Comparison of ENCODE assay signal across 19 cellular contexts in genomic region chr3:157111578-157111977, GRCh38.
"Had no signal": no experiment of that assay in that cellular context is flagged by ENCODE, and none has a peak within 500 bp of the region (broad histone marks: within the 10 kb centered on the region; RNA-seq: fewer than 3 reads in every experiment).

No MANE protein-coding gene starts in this region.

- H3K27me3 Mint-ChIP-seq: activated B cell treated with CpG ODN at 0.5 μM for 24 hours; activated naive CD8-positive, alpha-beta T cell; stimulated activated naive CD8-positive, alpha-beta T cell treated with anti-CD3 and anti-CD28 coated beads, Interleukin-15, amount 100 ng/mL, for 72 hours had no signal

- H3K27ac Mint-ChIP-seq: activated B cell treated with CpG ODN at 0.5 μM for 24 hours; activated CD4-positive, alpha-beta T cell treated with anti-CD3 and anti-CD28 coated beads, Interleukin-2, amount 10 ng/mL, durations not matched to agents 7 days and 5 days; activated naive CD8-positive, alpha-beta T cell; natural killer cell treated with Interleukin-12 subunit alpha and Interleukin-12 subunit beta and Interleukin-15 and Interleukin-18, amount 100 ng/mL, for 72 hours; T-helper 1 cell treated with Interleukin-12 subunit alpha and Interleukin-12 subunit beta and Interleukin-4 antibody, amounts not matched to agents 30 μg/mL and 1 μg/mL, for 36 hours had no signal

- H3K9me3 ChIP-seq: body of pancreas, mucosa of descending colon, testis, upper lobe of right lung had no signal

- DNase-seq: activated B cell treated with CpG ODN at 0.5 μM for 24 hours; activated CD4-positive, alpha-beta T cell treated with anti-CD3 and anti-CD28 coated beads, Interleukin-2, amount 10 ng/mL, durations not matched to agents 7 days and 5 days; activated gamma-delta T cell treated with Interleukin-2 at 50 U/mL for 16 hours; body of pancreas; cerebellar nuclear complex; dermis blood vessel endothelial cell; hippocampal formation; mucosa of descending colon; nucleus accumbens; posterior cingulate gyrus; stimulated activated naive CD8-positive, alpha-beta T cell treated with anti-CD3 and anti-CD28 coated beads, Interleukin-15, amount 100 ng/mL, for 72 hours; testis; upper lobe of right lung had no signal

- H3K36me3 ChIP-seq: upper lobe of right lung had no signal

- H3K27me3 ChIP-seq: body of pancreas, testis, upper lobe of right lung had no signal

- ATAC-seq: body of pancreas; left lobe of liver; mucosa of descending colon; natural killer cell treated with Interleukin-12 subunit alpha and Interleukin-12 subunit beta and Interleukin-15 and Interleukin-18, amount 100 ng/mL, for 72 hours; stimulated activated naive CD8-positive, alpha-beta T cell treated with anti-CD3 and anti-CD28 coated beads, Interleukin-15, amount 100 ng/mL, for 72 hours; upper lobe of right lung had no signal

- H3K27ac ChIP-seq: body of pancreas, testis, upper lobe of right lung had no signal

- H3K4me3 Mint-ChIP-seq: activated B cell treated with CpG ODN at 0.5 μM for 24 hours; activated CD4-positive, alpha-beta T cell treated with anti-CD3 and anti-CD28 coated beads, Interleukin-2, amount 10 ng/mL, durations not matched to agents 7 days and 5 days; activated naive CD8-positive, alpha-beta T cell; natural killer cell treated with Interleukin-12 subunit alpha and Interleukin-12 subunit beta and Interleukin-15 and Interleukin-18, amount 100 ng/mL, for 72 hours; stimulated activated naive CD8-positive, alpha-beta T cell treated with anti-CD3 and anti-CD28 coated beads, Interleukin-15, amount 100 ng/mL, for 72 hours; T-helper 1 cell treated with Interleukin-12 subunit alpha and Interleukin-12 subunit beta and Interleukin-4 antibody, amounts not matched to agents 30 μg/mL and 1 μg/mL, for 36 hours had no signal

- H3K4me3 ChIP-seq: body of pancreas, mucosa of descending colon, testis, upper lobe of right lung had no signal

- H3K36me3 Mint-ChIP-seq: activated naive CD8-positive, alpha-beta T cell; natural killer cell treated with Interleukin-12 subunit alpha and Interleukin-12 subunit beta and Interleukin-15 and Interleukin-18, amount 100 ng/mL, for 72 hours had no signal

- H3K9me3 Mint-ChIP-seq: activated B cell treated with CpG ODN at 0.5 μM for 24 hours; activated CD4-positive, alpha-beta T cell treated with anti-CD3 and anti-CD28 coated beads, Interleukin-2, amount 10 ng/mL, durations not matched to agents 7 days and 5 days; natural killer cell treated with Interleukin-12 subunit alpha and Interleukin-12 subunit beta and Interleukin-15 and Interleukin-18, amount 100 ng/mL, for 72 hours; stimulated activated naive CD8-positive, alpha-beta T cell treated with anti-CD3 and anti-CD28 coated beads, Interleukin-15, amount 100 ng/mL, for 72 hours; T-helper 1 cell treated with Interleukin-12 subunit alpha and Interleukin-12 subunit beta and Interleukin-4 antibody, amounts not matched to agents 30 μg/mL and 1 μg/mL, for 36 hours had no signal

- FAIRE-seq: keratinocyte, TTC549 had no signal

- H3K4me1 ChIP-seq: upper lobe of right lung had no signal
